23 cellular contexts compared by ENCODE assay signal in genomic region chr10:125775491-125776106, GRCh38. TPM values are rescaled to one million over a fixed set of nuclear protein-coding genes. Genes with fewer than 3 reads are reported as not detected.
"Had no signal": no experiment of that assay in that cellular context is flagged by ENCODE, and none has a peak within 500 bp of the region (broad histone marks: within the 10 kb centered on the region; RNA-seq: fewer than 3 reads in every experiment).

Gene MMP21 (minus strand): TSS chr10:125775821. CDS start chr10:125775821, 0 bp downstream.

- H3K36me3 Mint-ChIP-seq: stimulated activated memory B cell treated with anti-CD40 and anti-IgM and Interleukin-4, amounts not matched to agents 10 μg/mL and 1 μg/mL and 100 μg/mL, for 72 hours; T-cell had no signal

- H3K27me3 Mint-ChIP-seq: activated naive CD8-positive, alpha-beta T cell; stimulated activated memory B cell treated with anti-CD40 and anti-IgM and Interleukin-4, amounts not matched to agents 10 μg/mL and 1 μg/mL and 100 μg/mL, for 72 hours had no signal

- DNase-seq: activated CD4-positive, alpha-beta T cell treated with anti-CD3 and anti-CD28 coated beads for 1 hour; activated CD4-positive, alpha-beta T cell treated with anti-CD3 and anti-CD28 coated beads, Interleukin-2, amount 50 U/mL, for 1 hour; activated CD8-positive, alpha-beta T cell treated with anti-CD3 and anti-CD28 coated beads, Interleukin-2, amount 10 ng/mL, durations not matched to agents 7 days and 5 days; adrenal gland; dorsolateral prefrontal cortex; effector memory CD8-positive, alpha-beta T cell; esophagus squamous epithelium; heart left ventricle; small intestine; stimulated activated CD4-positive, alpha-beta T cell treated with anti-CD3 and anti-CD28 coated beads, Interleukin-2, amount 100 ng/mL, for 24 hours; stomach; T-cell; uterus had no signal

- ATAC-seq: activated CD8-positive, alpha-beta T cell treated with anti-CD3 and anti-CD28 coated beads, Interleukin-2, amount 10 ng/mL, durations not matched to agents 7 days and 5 days; activated T-helper 17 cell treated with anti-CD3 and anti-CD28 coated beads, Interleukin-2, amount 50 U/mL, for 72 hours; effector memory CD8-positive, alpha-beta T cell; gastroesophageal sphincter; heart left ventricle; left lobe of liver; sciatic nerve; T-cell had no signal

- H3K27ac Mint-ChIP-seq: activated CD8-positive, alpha-beta T cell treated with anti-CD3 and anti-CD28 coated beads, Interleukin-2, amount 10 ng/mL, durations not matched to agents 7 days and 5 days; activated naive CD8-positive, alpha-beta T cell; activated T-helper 17 cell treated with anti-CD3 and anti-CD28 coated beads, Interleukin-2, amount 50 U/mL, for 72 hours; effector memory CD8-positive, alpha-beta T cell; nephron; stimulated activated memory B cell treated with anti-CD40 and anti-IgM and Interleukin-4, amounts not matched to agents 10 μg/mL and 1 μg/mL and 100 μg/mL, for 72 hours; T-cell had no signal

- H3K9me3 ChIP-seq: adrenal gland, esophagus squamous epithelium, gastroesophageal sphincter, stomach, suprapubic skin, uterus had no signal

- H3K4me1 Mint-ChIP-seq: activated T-helper 17 cell treated with anti-CD3 and anti-CD28 coated beads, Interleukin-2, amount 50 U/mL, for 72 hours; central memory CD8-positive, alpha-beta T cell; stimulated activated memory B cell treated with anti-CD40 and anti-IgM and Interleukin-4, amounts not matched to agents 10 μg/mL and 1 μg/mL and 100 μg/mL, for 72 hours; T-cell had no signal

- H3K4me3 Mint-ChIP-seq: activated CD8-positive, alpha-beta T cell treated with anti-CD3 and anti-CD28 coated beads, Interleukin-2, amount 10 ng/mL, durations not matched to agents 7 days and 5 days; activated naive CD8-positive, alpha-beta T cell; activated T-helper 17 cell treated with anti-CD3 and anti-CD28 coated beads, Interleukin-2, amount 50 U/mL, for 72 hours; central memory CD8-positive, alpha-beta T cell; effector memory CD8-positive, alpha-beta T cell; nephron; stimulated activated memory B cell treated with anti-CD40 and anti-IgM and Interleukin-4, amounts not matched to agents 10 μg/mL and 1 μg/mL and 100 μg/mL, for 72 hours; T-cell had no signal

RNA-seq across cellular contexts. Expression of gene MMP21, which starts in this region (rescaled TPM):
- total RNA-seq: activated CD8-positive, alpha-beta T cell treated with anti-CD3 and anti-CD28 coated beads, Interleukin-2, amount 10 ng/mL, durations not matched to agents 7 days and 5 days; activated T-helper 17 cell treated with anti-CD3 and anti-CD28 coated beads, Interleukin-2, amount 50 U/mL, for 72 hours; astrocyte had no signal
